In genomic region chr16:23114131-23114904, GRCh38 we compare ENCODE assay signal across 22 cellular contexts. TPM values are rescaled to one million over a fixed set of nuclear protein-coding genes. Genes with fewer than 3 reads are reported as not detected.
DNase-seq lines count a peak whose midpoint lies in the region; ATAC-seq and TF ChIP-seq lines count a peak whose summit lies in the region.
"Had no signal": no experiment of that assay in that cellular context is flagged by ENCODE, and none has a peak within 500 bp of the region (broad histone marks: within the 10 kb centered on the region; RNA-seq: fewer than 3 reads in every experiment).

No MANE protein-coding gene starts in this region.

- no peaks in the 10 kb centered on the region for H3K4me1 Mint-ChIP-seq in activated CD8-positive, alpha-beta T cell treated with anti-CD3 and anti-CD28 coated beads for 36 hours (ENCODE audit: low read depth)
- no peaks in the 10 kb centered on the region for H3K4me1 Mint-ChIP-seq in activated CD4-positive, alpha-beta T cell treated with anti-CD3 and anti-CD28 coated beads for 36 hours
- H3K4me1 Mint-ChIP-seq: activated naive CD8-positive, alpha-beta T cell treated with anti-CD3 and anti-CD28 coated beads, Interleukin-2, amount 50 U/mL, for 24 hours had no signal

- BruUV-seq in A673 (replicated peaks; lab: Mats Ljungman, UMichigan) = no TSS peak

- H3K36me3 Mint-ChIP-seq in activated CD8-positive, alpha-beta T cell treated with anti-CD3 and anti-CD28 coated beads for 36 hours (ENCODE audit: low read depth) = no peaks in the 10 kb centered on the region
- H3K36me3 Mint-ChIP-seq in activated CD4-positive, alpha-beta T cell treated with anti-CD3 and anti-CD28 coated beads for 36 hours (ENCODE audit: low read depth) = peaks cover 4% of the 10 kb centered on the region
- H3K36me3 Mint-ChIP-seq: CD8-positive, alpha-beta T cell had no signal

- peaks cover 23% of the 10 kb centered on the region for H3K4me1 ChIP-seq in A673 (ENCODE audit: insufficient read depth, low read length, poor library complexity, severe bottlenecking)

- no peaks in the 10 kb centered on the region for H3K9me3 Mint-ChIP-seq in activated CD8-positive, alpha-beta T cell treated with anti-CD3 and anti-CD28 coated beads for 36 hours
- no peaks in the 10 kb centered on the region for H3K9me3 Mint-ChIP-seq in activated CD4-positive, alpha-beta T cell treated with anti-CD3 and anti-CD28 coated beads for 36 hours (ENCODE audit: low read depth)
- H3K9me3 Mint-ChIP-seq: activated naive CD8-positive, alpha-beta T cell treated with anti-CD3 and anti-CD28 coated beads, Interleukin-2, amount 50 U/mL, for 24 hours; activated T-helper 17 cell treated with anti-CD3 and anti-CD28 coated beads, Interleukin-2, amount 50 U/mL, for 72 hours; CD8-positive, alpha-beta T cell; naive thymus-derived CD8-positive, alpha-beta T cell had no signal

- CTCF ChIA-PET in activated CD8-positive, alpha-beta T cell treated with anti-CD3 and anti-CD28 coated beads for 36 hours (lab: Charles Lee) = no interaction called here
- CTCF ChIA-PET in activated CD4-positive, alpha-beta T cell treated with anti-CD3 and anti-CD28 coated beads for 36 hours (lab: Charles Lee) = no interaction called here
- CTCF ChIA-PET in A673 (lab: Charles Lee) = no interaction called here

- no peak overlapping the region for H3K27ac Mint-ChIP-seq in activated CD8-positive, alpha-beta T cell treated with anti-CD3 and anti-CD28 coated beads for 36 hours
- H3K27ac Mint-ChIP-seq in activated CD4-positive, alpha-beta T cell treated with anti-CD3 and anti-CD28 coated beads for 36 hours = no peak overlapping the region
- H3K27ac Mint-ChIP-seq: activated naive CD8-positive, alpha-beta T cell treated with anti-CD3 and anti-CD28 coated beads, Interleukin-2, amount 50 U/mL, for 24 hours; activated T-helper 17 cell treated with anti-CD3 and anti-CD28 coated beads, Interleukin-2, amount 50 U/mL, for 72 hours; CD8-positive, alpha-beta T cell had no signal

- no peaks in the 10 kb centered on the region for H3K27me3 ChIP-seq in A673 (replicated peaks; ENCODE audit: insufficient read depth, low read depth, low read length, poor library complexity)
- H3K27me3 ChIP-seq: cardiac muscle cell, heart right ventricle, pancreas had no signal

- H3K4me3 ChIP-seq in epithelial cell of esophagus (ENCODE audit: low read length) (no peak overlapping the region), A673 (ENCODE audit: low read depth, low read length, poor library complexity, severe bottlenecking) (no peak overlapping the region)
- H3K4me3 ChIP-seq: cardiac muscle cell, heart right ventricle, K562, pancreas, SK-N-MC had no signal

- no peak overlapping the region for H3K27ac ChIP-seq in A673 (ENCODE audit: low read depth, low read length, poor library complexity, severe bottlenecking)
- H3K27ac ChIP-seq: cardiac muscle cell, pancreas, SK-N-MC had no signal

- peaks cover 6% of the 10 kb centered on the region for H3K9me3 ChIP-seq in A673 (ENCODE audit: low read depth, low read length, poor library complexity, severe bottlenecking)
- H3K9me3 ChIP-seq: heart right ventricle, pancreas had no signal

- TF ChIP-seq CTCF in epithelial cell of esophagus (IDR thresholded peaks at IDR 0.05; ENCODE audit: insufficient read depth, low read depth, low read length, missing control alignments) = no peak
- TF ChIP-seq CTCF in activated CD8-positive, alpha-beta T cell treated with anti-CD3 and anti-CD28 coated beads for 36 hours (IDR thresholded peaks at IDR 0.05) = no peak
- TF ChIP-seq CTCF in A673 (conservative IDR thresholded peaks at IDR 0.05; ENCODE audit: low read depth, low read length) = no peak

- POLR2A ChIA-PET in activated CD8-positive, alpha-beta T cell treated with anti-CD3 and anti-CD28 coated beads for 36 hours (lab: Charles Lee) = no interaction called here
- POLR2A ChIA-PET in activated CD4-positive, alpha-beta T cell treated with anti-CD3 and anti-CD28 coated beads for 36 hours (lab: Charles Lee) = interaction anchor here (0.7 kb wide), 1 partner anchor 64 kb away, joined by 4 read pairs; no protein-coding TSS in a partner anchor
- POLR2A ChIA-PET in A673 (lab: Charles Lee; ENCODE audit: low non-redundant PET) = no interaction called here

- intact Hi-C loops in activated CD8-positive, alpha-beta T cell treated with anti-CD3 and anti-CD28 coated beads for 36 hours (cut with micrococcal nuclease) = no loop called here
- intact Hi-C loops in activated CD4-positive, alpha-beta T cell treated with anti-CD3 and anti-CD28 coated beads for 36 hours (cut with DNase I, micrococcal nuclease) = no loop called here
- intact Hi-C loops in A673 (cut with micrococcal nuclease; ENCODE audit: unreplicated experiment) = no loop called here

- no peak overlapping the region for H3K4me3 Mint-ChIP-seq in activated CD8-positive, alpha-beta T cell treated with anti-CD3 and anti-CD28 coated beads for 36 hours
- H3K4me3 Mint-ChIP-seq in activated CD4-positive, alpha-beta T cell treated with anti-CD3 and anti-CD28 coated beads for 36 hours = no peak overlapping the region
- H3K4me3 Mint-ChIP-seq: activated naive CD8-positive, alpha-beta T cell treated with anti-CD3 and anti-CD28 coated beads, Interleukin-2, amount 50 U/mL, for 24 hours; activated T-helper 17 cell treated with anti-CD3 and anti-CD28 coated beads, Interleukin-2, amount 50 U/mL, for 72 hours; CD8-positive, alpha-beta T cell; naive thymus-derived CD8-positive, alpha-beta T cell had no signal

- no peaks in the 10 kb centered on the region for H3K36me3 ChIP-seq in A673 (ENCODE audit: insufficient read depth, low read length, poor library complexity, severe bottlenecking)
- H3K36me3 ChIP-seq: cardiac muscle cell, heart right ventricle, pancreas had no signal

- no peaks in the 10 kb centered on the region for H3K27me3 Mint-ChIP-seq in activated CD8-positive, alpha-beta T cell treated with anti-CD3 and anti-CD28 coated beads for 36 hours
- no peaks in the 10 kb centered on the region for H3K27me3 Mint-ChIP-seq in activated CD4-positive, alpha-beta T cell treated with anti-CD3 and anti-CD28 coated beads for 36 hours
- H3K27me3 Mint-ChIP-seq: activated naive CD8-positive, alpha-beta T cell treated with anti-CD3 and anti-CD28 coated beads, Interleukin-2, amount 50 U/mL, for 24 hours; activated T-helper 17 cell treated with anti-CD3 and anti-CD28 coated beads, Interleukin-2, amount 50 U/mL, for 72 hours; naive thymus-derived CD8-positive, alpha-beta T cell had no signal

- DNase-seq in DMS 273 (lab: John Stamatoyannopoulos, UW; ENCODE audit: unreplicated experiment) (peak; percentile 75), NCI-H1092 (lab: John Stamatoyannopoulos, UW) (peak; percentile 22), NCI-H69 (lab: John Stamatoyannopoulos, UW) (peak; percentile 87), epithelial cell of esophagus (ENCODE audit: low read depth) (peak; percentile 55), A673 (ENCODE audit: low spot score) (no peak)
- DNase-seq in activated CD8-positive, alpha-beta T cell treated with anti-CD3 and anti-CD28 coated beads for 36 hours = no peak
- no peak for DNase-seq in activated CD4-positive, alpha-beta T cell treated with anti-CD3 and anti-CD28 coated beads for 36 hours
- DNase-seq: activated naive CD8-positive, alpha-beta T cell treated with anti-CD3 and anti-CD28 coated beads, Interleukin-2, amount 50 U/mL, for 24 hours; CD8-positive, alpha-beta T cell; HCEC 1CT; heart right ventricle; mesenchymal stem cell; MV-4-11; naive thymus-derived CD8-positive, alpha-beta T cell; NCI-H526; T-helper 9 cell had no signal

- no peak for ATAC-seq in activated CD8-positive, alpha-beta T cell treated with anti-CD3 and anti-CD28 coated beads for 36 hours
- no peak for ATAC-seq in GM19328 (IDR thresholded peaks at IDR 0.05; ENCODE audit: unreplicated experiment)
- ATAC-seq in activated CD4-positive, alpha-beta T cell treated with anti-CD3 and anti-CD28 coated beads for 36 hours = no peak
- ATAC-seq: activated naive CD8-positive, alpha-beta T cell treated with anti-CD3 and anti-CD28 coated beads, Interleukin-2, amount 50 U/mL, for 24 hours; activated T-helper 17 cell treated with anti-CD3 and anti-CD28 coated beads, Interleukin-2, amount 50 U/mL, for 72 hours; CD8-positive, alpha-beta T cell; K562; naive thymus-derived CD8-positive, alpha-beta T cell had no signal

RNA-seq across cellular contexts. Expression of gene USP31, which starts 34.9 kb away (rescaled TPM):
- total RNA-seq in activated CD8-positive, alpha-beta T cell treated with anti-CD3 and anti-CD28 coated beads for 36 hours = 1 to 10 TPM; 4.5 to 4.9 TPM
- total RNA-seq in activated CD4-positive, alpha-beta T cell treated with anti-CD3 and anti-CD28 coated beads for 36 hours = 1 to 10 TPM; 5.3 to 5.9 TPM
- 27.4 and 34.4 TPM in 2 replicates for total RNA-seq in A673 (2021)

Comparison
In these comparisons a context has a peak if more than half of its experiments do, and no peak if none do; other contexts are left out.
1. DNase-seq: peak in DMS 273 (single experiment), NCI-H1092 (single experiment), NCI-H69 (single experiment) and epithelial cell of esophagus (single experiment); none in activated CD8-positive, alpha-beta T cell treated with anti-CD3 and anti-CD28 coated beads for 36 hours (single experiment), activated CD4-positive, alpha-beta T cell treated with anti-CD3 and anti-CD28 coated beads for 36 hours (single experiment) and A673 (single experiment).